In genomic region chr4:87036713-87037112, GRCh38 we compare ENCODE assay signal across 18 cellular contexts.
DNase-seq lines count a peak whose midpoint lies in the region; ATAC-seq, FAIRE-seq and TF ChIP-seq lines count a peak whose summit lies in the region.
"Had no signal": no experiment of that assay in that cellular context is flagged by ENCODE, and none has a peak within 500 bp of the region (broad histone marks: within the 10 kb centered on the region; RNA-seq: fewer than 3 reads in every experiment).

No MANE protein-coding gene starts in this region.

- H3K36me3 ChIP-seq in heart left ventricle, result no peaks in the 10 kb centered on the region
- no peaks in the 10 kb centered on the region for H3K36me3 ChIP-seq in kidney (ENCODE audit: control insufficient read depth in 1 of 2, insufficient read depth in 2 of 2, low read length in 2 of 2)
- no peaks in the 10 kb centered on the region for H3K36me3 ChIP-seq in skeletal muscle satellite cell (ENCODE audit: insufficient read depth, low read length)
- H3K36me3 ChIP-seq: Peyer's patch, right lobe of liver, upper lobe of left lung had no signal

- H3K4me3 Mint-ChIP-seq in activated CD4-positive, alpha-beta T cell treated with anti-CD3 and anti-CD28 coated beads for 36 hours, result no peak overlapping the region
- H3K4me3 Mint-ChIP-seq: activated CD4-positive, alpha-beta memory T cell treated with anti-CD3 and anti-CD28 coated beads, Interleukin-2, amount 10 ng/mL, durations not matched to agents 7 days and 5 days; activated T-cell treated with anti-CD3 and anti-CD28 coated beads, Interleukin-2, amount 50 U/mL, for 4 hours; CD8-positive, alpha-beta memory T cell had no signal

- peaks cover 51% of the 10 kb centered on the region for H3K4me1 Mint-ChIP-seq in activated CD4-positive, alpha-beta T cell treated with anti-CD3 and anti-CD28 coated beads for 36 hours

- TF ChIP-seq CTCF in heart left ventricle (IDR thresholded peaks at IDR 0.05) (no peak), kidney (IDR thresholded peaks at IDR 0.05; ENCODE audit: borderline replicate concordance, extremely low read depth, insufficient read depth) (no peak)

- H3K27ac ChIP-seq in heart left ventricle (peak overlapping the region in 11 of 12 donors; percentile 66 to 89 (median 80)), kidney (ENCODE audit: low read depth in 2 of 2, low read length in 2 of 2) (peak overlapping the region; percentile 24 to 34)
- H3K27ac ChIP-seq: right lobe of liver had no signal

- intact Hi-C loops in heart left ventricle (cut with DNase I) (loop anchor here in 1 of 10 donors (5.0 kb wide), 1 partner anchor 41 kb away; no protein-coding TSS in a partner anchor), Right ventricle myocardium inferior (cut with DNase I) (no loop called here), kidney (cut with DNase I) (no loop called here)
- intact Hi-C loops in activated CD4-positive, alpha-beta T cell treated with anti-CD3 and anti-CD28 coated beads for 36 hours (cut with DNase I, micrococcal nuclease), result no loop called here

- H3K9me3 Mint-ChIP-seq in activated CD4-positive, alpha-beta T cell treated with anti-CD3 and anti-CD28 coated beads for 36 hours (ENCODE audit: low read depth), result no peaks in the 10 kb centered on the region
- H3K9me3 Mint-ChIP-seq: activated CD4-positive, alpha-beta memory T cell treated with anti-CD3 and anti-CD28 coated beads, Interleukin-2, amount 10 ng/mL, durations not matched to agents 7 days and 5 days; activated T-cell treated with anti-CD3 and anti-CD28 coated beads, Interleukin-2, amount 50 U/mL, for 4 hours; CD8-positive, alpha-beta memory T cell had no signal

- H3K27ac Mint-ChIP-seq in activated CD4-positive, alpha-beta T cell treated with anti-CD3 and anti-CD28 coated beads for 36 hours, result no peak overlapping the region
- H3K27ac Mint-ChIP-seq: activated CD4-positive, alpha-beta memory T cell treated with anti-CD3 and anti-CD28 coated beads, Interleukin-2, amount 10 ng/mL, durations not matched to agents 7 days and 5 days had no signal

- peak overlapping the region; percentile 53 for H3K4me2 ChIP-seq in skeletal muscle satellite cell (ENCODE audit: low read length)

- H3K27me3 Mint-ChIP-seq in activated CD4-positive, alpha-beta T cell treated with anti-CD3 and anti-CD28 coated beads for 36 hours, result no peaks in the 10 kb centered on the region
- H3K27me3 Mint-ChIP-seq: activated CD4-positive, alpha-beta memory T cell treated with anti-CD3 and anti-CD28 coated beads, Interleukin-2, amount 10 ng/mL, durations not matched to agents 7 days and 5 days had no signal

- H3K4me1 ChIP-seq in heart left ventricle (peaks cover 49 to 100% (median 93%) of the 10 kb centered on the region in 12 donors), kidney (ENCODE audit: control insufficient read depth in 1 of 2, insufficient read depth in 1 of 2, low read depth in 1 of 2, low read length in 2 of 2) (peaks cover 39 to 65% of the 10 kb centered on the region in 2 donors), skeletal muscle satellite cell (ENCODE audit: control insufficient read depth, insufficient read depth, low read length) (peaks cover 59% of the 10 kb centered on the region)

- H3K9ac ChIP-seq in kidney (ENCODE audit: low read length in 2 of 2) (no peak overlapping the region), skeletal muscle satellite cell (ENCODE audit: low read depth, low read length) (no peak overlapping the region)

- H3K36me3 Mint-ChIP-seq in activated CD4-positive, alpha-beta T cell treated with anti-CD3 and anti-CD28 coated beads for 36 hours (ENCODE audit: low read depth), result peaks cover 4% of the 10 kb centered on the region
- H3K36me3 Mint-ChIP-seq: CD8-positive, alpha-beta memory T cell had no signal

- no peak for FAIRE-seq in kidney (lab: Jason Lieb, UNC)

- H3K4me3 ChIP-seq in heart left ventricle (no peak overlapping the region), kidney (ENCODE audit: low read length in 2 of 2) (no peak overlapping the region), skeletal muscle satellite cell (ENCODE audit: low read length) (no peak overlapping the region)
- H3K4me3 ChIP-seq: lung, Peyer's patch, right lobe of liver, upper lobe of left lung had no signal

- 40 to 54% (median 46%) methylated on average over 4 of the region's 4 CpGs for WGBS in heart left ventricle, 4 donors

- ATAC-seq in heart left ventricle, result no peak
- no peak for ATAC-seq in Right ventricle myocardium inferior
- ATAC-seq in HG03520 (IDR thresholded peaks at IDR 0.05; ENCODE audit: unreplicated experiment), result no peak
- no peak for ATAC-seq in GM18907 (IDR thresholded peaks at IDR 0.05; ENCODE audit: unreplicated experiment)
- no peak for ATAC-seq in activated CD4-positive, alpha-beta T cell treated with anti-CD3 and anti-CD28 coated beads for 36 hours
- ATAC-seq: activated T-cell treated with anti-CD3 and anti-CD28 coated beads, Interleukin-2, amount 50 U/mL, for 4 hours; right lobe of liver had no signal

- no peak for DNase-seq in heart left ventricle
- DNase-seq in Right ventricle myocardium inferior (ENCODE audit: missing footprints), result no peak
- DNase-seq in kidney, result no peak
- no peak for DNase-seq in activated CD4-positive, alpha-beta T cell treated with anti-CD3 and anti-CD28 coated beads, Interleukin-2, amount 50 U/mL, for 4 hours
- no peak for DNase-seq in activated CD4-positive, alpha-beta T cell treated with anti-CD3 and anti-CD28 coated beads for 36 hours
- DNase-seq: activated CD4-positive, alpha-beta memory T cell treated with anti-CD3 and anti-CD28 coated beads, Interleukin-2, amount 10 ng/mL, durations not matched to agents 7 days and 5 days; activated T-cell treated with anti-CD3 and anti-CD28 coated beads, Interleukin-2, amount 50 U/mL, for 4 hours; CD8-positive, alpha-beta memory T cell; central memory CD4-positive, alpha-beta T cell; NCI-H2107; Peyer's patch; right lobe of liver; stimulated activated CD4-positive, alpha-beta T cell treated with anti-CD3 and anti-CD28 coated beads, Interleukin-4, amount 100 ng/mL, for 1 hour had no signal

- H3K9me3 ChIP-seq in heart left ventricle (no peaks in the 10 kb centered on the region), kidney (ENCODE audit: control insufficient read depth in 1 of 2, low read length in 2 of 2) (no peaks in the 10 kb centered on the region), skeletal muscle satellite cell (replicated peaks; ENCODE audit: low read length) (no peaks in the 10 kb centered on the region)
- H3K9me3 ChIP-seq: Peyer's patch, right lobe of liver, upper lobe of left lung had no signal

- no peak for TF ChIP-seq POLR2A in heart left ventricle (IDR thresholded peaks at IDR 0.05)

- H3K27me3 ChIP-seq in heart left ventricle, result no peaks in the 10 kb centered on the region
- H3K27me3 ChIP-seq in skeletal muscle satellite cell (ENCODE audit: control insufficient read depth, insufficient read depth, low read length), result no peaks in the 10 kb centered on the region
- H3K27me3 ChIP-seq: Peyer's patch, right lobe of liver, upper lobe of left lung had no signal

- POLR2A ChIA-PET in activated CD4-positive, alpha-beta T cell treated with anti-CD3 and anti-CD28 coated beads for 36 hours (lab: Charles Lee), result no interaction called here

- CTCF ChIA-PET in activated CD4-positive, alpha-beta T cell treated with anti-CD3 and anti-CD28 coated beads for 36 hours (lab: Charles Lee), result interaction anchor here (1.6 to 1.7 kb wide), 2 partner anchors 114 to 116 kb away, joined by 4 read pairs; no protein-coding TSS in a partner anchor
